Comparison of ENCODE assay signal across 1 cellular context in the genomic region with DNA sequence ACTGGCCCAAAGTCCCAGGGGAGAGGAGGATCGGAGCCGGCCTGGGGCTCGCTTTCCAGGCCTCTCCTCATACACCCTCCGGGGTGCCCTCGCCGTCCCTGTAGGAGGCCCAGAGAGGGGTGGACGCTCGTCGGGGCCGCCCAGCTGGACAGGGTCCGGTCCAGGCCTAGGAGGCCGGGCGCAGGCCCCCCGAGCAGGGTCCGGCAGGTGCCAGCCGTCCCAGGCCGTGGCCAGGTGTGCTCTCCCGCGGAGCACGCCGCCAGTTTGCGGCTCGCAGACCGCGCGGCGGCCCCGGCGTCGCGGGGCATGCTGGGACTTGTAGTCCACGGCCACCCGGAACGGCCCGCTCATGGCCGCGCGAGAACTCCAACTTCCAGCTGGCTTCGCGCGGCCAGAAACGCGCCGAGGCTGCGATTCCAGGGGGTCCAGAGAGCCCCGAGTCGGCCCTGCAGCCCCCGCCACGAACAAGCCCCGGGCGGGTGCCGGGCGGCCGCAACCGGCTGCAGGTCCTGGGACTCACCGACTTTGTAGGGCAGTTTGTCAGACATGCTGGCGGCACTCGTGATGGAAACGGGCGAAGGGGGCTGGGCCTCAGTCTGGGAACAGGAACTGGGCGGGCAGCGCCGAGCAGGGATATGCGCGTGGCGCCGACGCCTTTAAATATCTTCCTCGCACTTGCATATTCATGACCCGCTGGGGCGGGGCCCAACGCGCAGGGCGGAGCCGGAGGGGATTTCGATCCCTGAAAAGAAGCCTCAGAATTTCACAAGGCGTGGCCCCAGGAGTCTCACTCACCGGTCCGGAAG.
TF ChIP-seq lines count a peak whose summit lies in the region.

A gene (minus strand): TSS at position 633 of the 806 bp plus-strand sequence. CDS start 85 bp downstream, at position 548.

TF ChIP-seq in GM23338, 12 proteins besides CTCF, POLR2A, EP300 and RAD21 (continued from another document):
- TF ChIP-seq, protein P1, sequence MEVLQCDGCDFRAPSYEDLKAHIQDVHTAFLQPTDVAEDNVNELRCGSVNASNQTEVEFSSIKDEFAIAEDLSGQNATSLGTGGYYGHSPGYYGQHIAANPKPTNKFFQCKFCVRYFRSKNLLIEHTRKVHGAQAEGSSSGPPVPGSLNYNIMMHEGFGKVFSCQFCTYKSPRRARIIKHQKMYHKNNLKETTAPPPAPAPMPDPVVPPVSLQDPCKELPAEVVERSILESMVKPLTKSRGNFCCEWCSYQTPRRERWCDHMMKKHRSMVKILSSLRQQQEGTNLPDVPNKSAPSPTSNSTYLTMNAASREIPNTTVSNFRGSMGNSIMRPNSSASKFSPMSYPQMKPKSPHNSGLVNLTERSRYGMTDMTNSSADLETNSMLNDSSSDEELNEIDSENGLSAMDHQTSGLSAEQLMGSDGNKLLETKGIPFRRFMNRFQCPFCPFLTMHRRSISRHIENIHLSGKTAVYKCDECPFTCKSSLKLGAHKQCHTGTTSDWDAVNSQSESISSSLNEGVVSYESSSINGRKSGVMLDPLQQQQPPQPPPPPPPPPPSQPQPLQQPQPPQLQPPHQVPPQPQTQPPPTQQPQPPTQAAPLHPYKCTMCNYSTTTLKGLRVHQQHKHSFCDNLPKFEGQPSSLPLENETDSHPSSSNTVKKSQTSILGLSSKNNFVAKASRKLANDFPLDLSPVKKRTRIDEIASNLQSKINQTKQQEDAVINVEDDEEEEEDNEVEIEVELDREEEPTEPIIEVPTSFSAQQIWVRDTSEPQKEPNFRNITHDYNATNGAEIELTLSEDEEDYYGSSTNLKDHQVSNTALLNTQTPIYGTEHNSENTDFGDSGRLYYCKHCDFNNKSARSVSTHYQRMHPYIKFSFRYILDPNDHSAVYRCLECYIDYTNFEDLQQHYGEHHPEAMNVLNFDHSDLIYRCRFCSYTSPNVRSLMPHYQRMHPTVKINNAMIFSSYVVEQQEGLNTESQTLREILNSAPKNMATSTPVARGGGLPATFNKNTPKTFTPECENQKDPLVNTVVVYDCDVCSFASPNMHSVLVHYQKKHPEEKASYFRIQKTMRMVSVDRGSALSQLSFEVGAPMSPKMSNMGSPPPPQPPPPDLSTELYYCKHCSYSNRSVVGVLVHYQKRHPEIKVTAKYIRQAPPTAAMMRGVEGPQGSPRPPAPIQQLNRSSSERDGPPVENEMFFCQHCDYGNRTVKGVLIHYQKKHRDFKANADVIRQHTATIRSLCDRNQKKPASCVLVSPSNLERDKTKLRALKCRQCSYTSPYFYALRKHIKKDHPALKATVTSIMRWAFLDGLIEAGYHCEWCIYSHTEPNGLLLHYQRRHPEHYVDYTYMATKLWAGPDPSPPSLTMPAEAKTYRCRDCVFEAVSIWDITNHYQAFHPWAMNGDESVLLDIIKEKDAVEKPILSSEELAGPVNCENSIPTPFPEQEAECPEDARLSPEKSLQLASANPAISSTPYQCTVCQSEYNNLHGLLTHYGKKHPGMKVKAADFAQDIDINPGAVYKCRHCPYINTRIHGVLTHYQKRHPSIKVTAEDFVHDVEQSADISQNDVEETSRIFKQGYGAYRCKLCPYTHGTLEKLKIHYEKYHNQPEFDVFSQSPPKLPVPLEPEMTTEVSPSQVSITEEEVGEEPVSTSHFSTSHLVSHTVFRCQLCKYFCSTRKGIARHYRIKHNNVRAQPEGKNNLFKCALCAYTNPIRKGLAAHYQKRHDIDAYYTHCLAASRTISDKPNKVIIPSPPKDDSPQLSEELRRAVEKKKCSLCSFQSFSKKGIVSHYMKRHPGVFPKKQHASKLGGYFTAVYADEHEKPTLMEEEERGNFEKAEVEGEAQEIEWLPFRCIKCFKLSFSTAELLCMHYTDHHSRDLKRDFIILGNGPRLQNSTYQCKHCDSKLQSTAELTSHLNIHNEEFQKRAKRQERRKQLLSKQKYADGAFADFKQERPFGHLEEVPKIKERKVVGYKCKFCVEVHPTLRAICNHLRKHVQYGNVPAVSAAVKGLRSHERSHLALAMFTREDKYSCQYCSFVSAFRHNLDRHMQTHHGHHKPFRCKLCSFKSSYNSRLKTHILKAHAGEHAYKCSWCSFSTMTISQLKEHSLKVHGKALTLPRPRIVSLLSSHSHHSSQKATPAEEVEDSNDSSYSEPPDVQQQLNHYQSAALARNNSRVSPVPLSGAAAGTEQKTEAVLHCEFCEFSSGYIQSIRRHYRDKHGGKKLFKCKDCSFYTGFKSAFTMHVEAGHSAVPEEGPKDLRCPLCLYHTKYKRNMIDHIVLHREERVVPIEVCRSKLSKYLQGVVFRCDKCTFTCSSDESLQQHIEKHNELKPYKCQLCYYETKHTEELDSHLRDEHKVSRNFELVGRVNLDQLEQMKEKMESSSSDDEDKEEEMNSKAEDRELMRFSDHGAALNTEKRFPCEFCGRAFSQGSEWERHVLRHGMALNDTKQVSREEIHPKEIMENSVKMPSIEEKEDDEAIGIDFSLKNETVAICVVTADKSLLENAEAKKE (CRISPR knock-in tag; IDR thresholded peaks at IDR 0.05) = no peak
- TF ChIP-seq ZNF331 (CRISPR knock-in tag; IDR thresholded peaks at IDR 0.05; ENCODE audit: low read depth) (no peak), POLR2AphosphoS5 (IDR thresholded peaks at IDR 0.05; ENCODE audit: low read depth) (peak; percentile 98), CREB1 (CRISPR knock-in tag; IDR thresholded peaks at IDR 0.05; ENCODE audit: low read depth) (peak; percentile 59)
